ENCODE assay signal across 24 cellular contexts in the genomic region with DNA sequence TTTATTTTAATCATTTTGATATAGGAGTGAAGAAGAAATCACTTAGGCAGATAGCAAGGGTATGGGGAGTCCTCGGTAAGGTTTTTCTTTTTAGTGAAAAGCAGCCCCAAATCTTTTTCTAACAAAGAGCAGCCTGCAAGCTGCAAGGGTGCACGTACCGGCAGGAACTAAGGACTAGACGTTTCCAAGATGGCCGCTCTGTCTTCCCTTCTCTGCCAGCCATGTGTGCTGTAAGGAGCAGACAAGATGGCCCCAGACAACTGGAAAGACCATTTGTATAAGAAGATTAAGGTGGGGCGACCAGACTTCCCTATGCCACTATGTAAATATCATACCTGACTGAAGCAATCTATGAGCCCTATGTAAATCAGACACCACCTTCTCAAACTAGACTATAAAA.
"Had no signal": no experiment of that assay in that cellular context is flagged by ENCODE, and none has a peak within 500 bp of the region (broad histone marks: within the 10 kb centered on the region; RNA-seq: fewer than 3 reads in every experiment).

No MANE protein-coding gene starts in this region.

- H3K9ac ChIP-seq: KMS-11, SK-N-SH had no signal

- H3K27ac ChIP-seq: KMS-11, RWPE1 had no signal

- FAIRE-seq: HepG2, K562 had no signal

- H3K27me3 Mint-ChIP-seq: IgD-negative memory B cell had no signal

- H3K4me3 Mint-ChIP-seq: IgD-negative memory B cell had no signal

- ATAC-seq: HepG2, K562, Panc1 had no signal

- H3K9me3 ChIP-seq: SK-N-SH had no signal

- H3K4me3 ChIP-seq: K562 had no signal

- DNase-seq: Kasumi-1, MM.1S, NCI-H1092 treated with DMSO at 0.1 percent for 48 hours, NCI-H1436, NCI-H187, NCI-H2029, NCI-H2081 treated with DMSO at 0.1 percent for 48 hours, NCI-H2171, NCI-H226, NCI-H446, NCI-H510A, NCI-H524 treated with DMSO at 0.1 percent for 48 hours, NCI-H69, NCI-H774, PC-3, SHP77, SK-N-SH, SW 1271 had no signal

- H3K27ac Mint-ChIP-seq: IgD-negative memory B cell had no signal

- H3K4me2 ChIP-seq: KMS-11, SK-N-SH had no signal
